11 cellular contexts compared by ENCODE assay signal in genomic region chr17:3469529-3469928, GRCh38. TPM values are rescaled to one million over a fixed set of nuclear protein-coding genes. Genes with fewer than 3 reads are reported as not detected.
"Had no signal": no experiment of that assay in that cellular context is flagged by ENCODE, and none has a peak within 500 bp of the region (broad histone marks: within the 10 kb centered on the region; RNA-seq: fewer than 3 reads in every experiment).

No MANE protein-coding gene starts in this region.

- H3K4me3 ChIP-seq: GM23248, GM23338, HAP-1 had no signal

- H2AFZ ChIP-seq: GM23248, GM23338 had no signal

- FAIRE-seq: H54 had no signal

- H3K4me2 ChIP-seq: GM23338 had no signal

- DNase-seq: GM23248, GOT3, H7, H9, HCEC 1CT, HFFc6 had no signal

- H3K9me3 ChIP-seq: HAP-1 had no signal

- H3K36me3 ChIP-seq: HAP-1 had no signal

- H3K4me1 ChIP-seq: HAP-1 had no signal

- H3K27ac ChIP-seq: GM23248 had no signal

- H3K9ac ChIP-seq: GM23248 had no signal

- ATAC-seq: GM23338, HCT116 had no signal

RNA-seq across cellular contexts. Expression of gene SPATA22, which starts 2.1 kb away (rescaled TPM):
- total RNA-seq: GM23248, GM23338, H4, H9, HFFc6 had no signal
- polyA plus RNA-seq: GM23248, GM23338 had no signal

RNA-seq across cellular contexts. Expression of gene ASPA, which starts 6.3 kb away (rescaled TPM):
- total RNA-seq: GM23248, GM23338, H7, H9, HFFc6 had no signal

RNA-seq across cellular contexts. Expression of gene OR1E2, which starts 35.9 kb away (rescaled TPM):
- total RNA-seq: GM23248, GM23338, H4, H7, H9, HFFc6 had no signal
- polyA plus RNA-seq: GM23248, GM23338 had no signal

RNA-seq across cellular contexts. Expression of gene OR3A3, which starts 58.4 kb away (rescaled TPM):
- total RNA-seq: GM23248, GM23338, H4, H7, H9, HFFc6 had no signal
- polyA plus RNA-seq: GM23248, GM23338 had no signal
